1 cellular context compared by ENCODE assay signal in the genomic region with DNA sequence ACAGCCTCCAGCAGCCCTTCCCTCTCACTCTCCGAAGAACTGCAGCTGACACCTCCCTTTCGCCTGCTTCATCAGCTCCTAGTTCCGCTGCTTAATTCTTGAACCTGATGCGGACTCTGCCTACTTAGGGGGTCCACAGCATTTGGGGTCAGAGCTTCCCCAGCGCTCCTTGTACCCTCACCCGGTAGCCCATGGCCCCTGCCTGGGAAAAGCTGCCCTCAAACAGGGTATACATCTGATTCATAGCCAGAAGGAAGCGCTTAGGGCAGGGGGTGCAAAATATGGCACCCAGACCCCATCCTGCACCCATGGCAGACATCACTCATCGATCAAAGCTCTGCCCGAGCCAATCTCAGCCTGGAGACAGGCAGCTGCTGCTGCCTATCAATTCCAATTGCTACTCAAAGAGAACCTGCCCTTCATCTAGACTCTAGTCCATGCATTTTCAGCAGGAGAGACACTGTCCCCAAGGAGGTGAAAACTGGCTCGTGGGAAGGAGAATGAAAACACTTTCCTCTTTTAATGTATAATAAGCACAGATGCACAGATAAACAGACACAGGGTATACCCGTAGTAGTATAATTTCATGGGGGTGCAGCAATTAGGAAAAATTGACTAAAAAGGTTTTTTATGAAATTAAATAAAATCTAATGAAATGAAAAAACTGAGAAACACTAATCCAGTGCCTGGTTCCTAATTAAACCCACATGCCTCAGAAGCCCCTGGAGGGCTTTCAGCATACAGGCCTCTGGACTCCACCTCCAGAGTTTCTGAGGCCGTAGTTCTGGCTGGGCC.
TF ChIP-seq lines count a peak whose summit lies in the region.

No MANE protein-coding gene starts in this region.

TF ChIP-seq in SK-N-SH, 30 proteins besides CTCF, POLR2A, EP300 and RAD21:
- no peak for TF ChIP-seq FOXJ3 (CRISPR knock-in tag; IDR thresholded peaks at IDR 0.05)
- TF ChIP-seq, protein P1, sequence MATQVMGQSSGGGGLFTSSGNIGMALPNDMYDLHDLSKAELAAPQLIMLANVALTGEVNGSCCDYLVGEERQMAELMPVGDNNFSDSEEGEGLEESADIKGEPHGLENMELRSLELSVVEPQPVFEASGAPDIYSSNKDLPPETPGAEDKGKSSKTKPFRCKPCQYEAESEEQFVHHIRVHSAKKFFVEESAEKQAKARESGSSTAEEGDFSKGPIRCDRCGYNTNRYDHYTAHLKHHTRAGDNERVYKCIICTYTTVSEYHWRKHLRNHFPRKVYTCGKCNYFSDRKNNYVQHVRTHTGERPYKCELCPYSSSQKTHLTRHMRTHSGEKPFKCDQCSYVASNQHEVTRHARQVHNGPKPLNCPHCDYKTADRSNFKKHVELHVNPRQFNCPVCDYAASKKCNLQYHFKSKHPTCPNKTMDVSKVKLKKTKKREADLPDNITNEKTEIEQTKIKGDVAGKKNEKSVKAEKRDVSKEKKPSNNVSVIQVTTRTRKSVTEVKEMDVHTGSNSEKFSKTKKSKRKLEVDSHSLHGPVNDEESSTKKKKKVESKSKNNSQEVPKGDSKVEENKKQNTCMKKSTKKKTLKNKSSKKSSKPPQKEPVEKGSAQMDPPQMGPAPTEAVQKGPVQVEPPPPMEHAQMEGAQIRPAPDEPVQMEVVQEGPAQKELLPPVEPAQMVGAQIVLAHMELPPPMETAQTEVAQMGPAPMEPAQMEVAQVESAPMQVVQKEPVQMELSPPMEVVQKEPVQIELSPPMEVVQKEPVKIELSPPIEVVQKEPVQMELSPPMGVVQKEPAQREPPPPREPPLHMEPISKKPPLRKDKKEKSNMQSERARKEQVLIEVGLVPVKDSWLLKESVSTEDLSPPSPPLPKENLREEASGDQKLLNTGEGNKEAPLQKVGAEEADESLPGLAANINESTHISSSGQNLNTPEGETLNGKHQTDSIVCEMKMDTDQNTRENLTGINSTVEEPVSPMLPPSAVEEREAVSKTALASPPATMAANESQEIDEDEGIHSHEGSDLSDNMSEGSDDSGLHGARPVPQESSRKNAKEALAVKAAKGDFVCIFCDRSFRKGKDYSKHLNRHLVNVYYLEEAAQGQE (IDR thresholded peaks at IDR 0.05; ENCODE audit: low read depth, low read length) = no peak
- peak; percentile 49; the same call in 1 of the 2 replicates for TF ChIP-seq GATA2 (CRISPR knock-in tag; IDR thresholded peaks at IDR 0.05)
